2 cellular contexts compared by ENCODE assay signal in genomic region chr6:87661503-87661902, GRCh38.
TF ChIP-seq lines count a peak whose summit lies in the region.

No MANE protein-coding gene starts in this region.

TF ChIP-seq in GM23338, 12 proteins besides CTCF, POLR2A, EP300 and RAD21 (continued from another document):
- no peak for TF ChIP-seq REST (IDR thresholded peaks at IDR 0.05; ENCODE audit: unreplicated experiment)
TF ChIP-seq in GM23338: peak in this region for 0.

TF ChIP-seq in WTC11, 78 proteins besides CTCF, POLR2A, EP300 and RAD21 (continued from another document):
- TF ChIP-seq IRF1 (CRISPR knock-in tag; IDR thresholded peaks at IDR 0.05) = no peak
